Comparison of ENCODE assay signal across 29 cellular contexts in the genomic region with DNA sequence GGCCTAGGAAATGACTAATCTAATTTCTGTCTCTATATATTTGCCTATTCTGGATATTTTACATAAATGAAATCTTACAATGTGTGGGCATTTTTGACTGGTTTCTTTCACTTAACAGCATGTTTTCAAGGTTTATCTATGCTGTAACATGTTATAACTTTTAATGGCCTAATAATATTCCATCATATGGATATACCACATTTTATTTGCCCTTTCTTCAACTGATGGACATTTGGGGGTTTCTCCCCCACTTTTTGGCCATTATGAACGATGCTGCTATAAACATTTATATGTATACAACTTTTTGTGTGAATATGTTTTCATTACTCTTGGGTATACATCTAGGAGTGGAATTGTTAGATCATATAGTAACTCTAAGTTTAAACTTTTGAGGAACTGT.
A peak's percentile ranks its signal among the peaks of the same experiment; 100 is the strongest.
DNase-seq lines count a peak whose midpoint lies in the region; ATAC-seq and TF ChIP-seq lines count a peak whose summit lies in the region.
"Had no signal": no experiment of that assay in that cellular context is flagged by ENCODE, and none has a peak within 500 bp of the region (broad histone marks: within the 10 kb centered on the region; RNA-seq: fewer than 3 reads in every experiment).

No MANE protein-coding gene starts in this region.

- H3F3A ChIP-seq in SK-N-SH (replicated peaks; ENCODE audit: insufficient read depth) = peaks cover 3% of the 10 kb centered on the region

- H4K20me1 ChIP-seq in SK-N-SH (ENCODE audit: insufficient read depth) = no peaks in the 10 kb centered on the region
- H4K20me1 ChIP-seq: BLaER1; BLaER1 treated with 17β-estradiol and CSF1 and Interleukin-3, amounts not matched to agents 10 nM and 100 nM had no signal

- H3K4me1 ChIP-seq in SK-N-SH (ENCODE audit: control insufficient read depth in 1 of 2, insufficient read depth in 2 of 2, low read depth in 1 of 2, low read length in 1 of 2) (no peaks in the 10 kb centered on the region), HEK293 (ENCODE audit: control insufficient read depth, insufficient read depth, low read length) (no peaks in the 10 kb centered on the region)
- H3K4me1 ChIP-seq: A549; BLaER1; BLaER1 treated with 17β-estradiol and CSF1 and Interleukin-3, amounts not matched to agents 10 nM and 100 nM had no signal

- TF ChIP-seq EP300 in SK-N-SH (IDR thresholded peaks at IDR 0.05; ENCODE audit: borderline replicate concordance in 1 of 2, low read depth in 1 of 2, low read length in 1 of 2) = no peak

- TF ChIP-seq RAD21 in SK-N-SH (IDR thresholded peaks at IDR 0.05; ENCODE audit: low read length) = no peak

- H2AFZ ChIP-seq in SK-N-SH (ENCODE audit: low read depth) = no peak overlapping the region

- H3K36me3 ChIP-seq in SK-N-SH (replicated peaks in 1 of 2; ENCODE audit: control insufficient read depth in 1 of 2, insufficient read depth in 2 of 2, low read length in 1 of 2) (no peaks in the 10 kb centered on the region), HEK293 (ENCODE audit: control insufficient read depth in 2 of 2, insufficient read depth in 1 of 2, low read length in 2 of 2) (no peaks in the 10 kb centered on the region)
- H3K36me3 ChIP-seq: BE2C; BLaER1; BLaER1 treated with 17β-estradiol and CSF1 and Interleukin-3, amounts not matched to agents 10 nM and 100 nM had no signal

- H3K27me3 ChIP-seq in SK-N-SH (ENCODE audit: insufficient read depth) = no peaks in the 10 kb centered on the region
- H3K27me3 ChIP-seq: BE2C; BLaER1; BLaER1 treated with 17β-estradiol and CSF1 and Interleukin-3, amounts not matched to agents 10 nM and 100 nM had no signal

- POLR2A ChIA-PET in SK-N-SH (lab: Yijun Ruan, JAX) = no interaction called here
- POLR2A ChIA-PET in HEK293 (lab: Yijun Ruan, JAX) = no interaction called here

- CTCF ChIA-PET in SK-N-SH (lab: Yijun Ruan, JAX) (no interaction called here), HEK293 (lab: Yijun Ruan, JAX) (interaction anchor here (0.6 kb wide), 1 partner anchor 154 kb away, joined by 4 read pairs; no protein-coding TSS in a partner anchor)

- TF ChIP-seq CTCF in SK-N-SH (IDR thresholded peaks at IDR 0.05) = no peak
- TF ChIP-seq CTCF in HEK293 (tag by site-specific recombination; IDR thresholded peaks at IDR 0.05) = no peak

- H3K4me3 ChIP-seq in SK-N-SH (ENCODE audit: low read depth in 2 of 2, low read length in 1 of 2) (no peak overlapping the region), HEK293 (ENCODE audit: low read depth, low read length) (no peak overlapping the region)
- H3K4me3 ChIP-seq: A549; BLaER1; BLaER1 treated with 17β-estradiol and CSF1 and Interleukin-3, amounts not matched to agents 10 nM and 100 nM had no signal

- 54% methylated on average over 1 of the region's 1 CpG for WGBS in SK-N-SH (ENCODE audit: low lambda C conversion rate)

- ATAC-seq in SK-N-SH treated with all-trans-retinoic acid at 6 μM for 48 hours = no peak
- ATAC-seq: A549; CD8-positive, alpha-beta T cell had no signal

- DNase-seq in SK-N-SH (no peak), KBM-7 (no peak)
- DNase-seq: 8988T; ACHN; AML-193; BE2C; C1 segment of cervical spinal cord; Caco-2; Calu3; CD4-positive, alpha-beta memory T cell; CD4-positive, alpha-beta T cell; CD4-positive, CD25-positive, alpha-beta regulatory T cell; CD8-positive, alpha-beta memory T cell; CD8-positive, alpha-beta T cell; COR-L47; DMS 273 treated with DMSO at 0.1 percent for 48 hours; DMS153; DMS53; DMS79; DMS79 treated with DMSO at 0.1 percent for 48 hours; DND-41; EL had no signal

- in situ Hi-C loops in KBM-7 (cut with MboI; ENCODE audit: low pct_unique_long_range_greater_than_20kb, low sequenced_read_pairs) = no loop called here

- H3K27ac ChIP-seq in SK-N-SH (ENCODE audit: low read depth in 2 of 2, low read length in 1 of 2) (no peak overlapping the region), HEK293 (ENCODE audit: extremely low read depth, low read depth, low read length) (no peak overlapping the region)
- H3K27ac ChIP-seq: 22Rv1; A549; BLaER1; BLaER1 treated with 17β-estradiol and CSF1 and Interleukin-3, amounts not matched to agents 10 nM and 100 nM; C4-2B had no signal

- no peak overlapping the region for H3K4me2 ChIP-seq in SK-N-SH
- H3K4me2 ChIP-seq: A549; BLaER1; BLaER1 treated with 17β-estradiol and CSF1 and Interleukin-3, amounts not matched to agents 10 nM and 100 nM had no signal

- H3K9ac ChIP-seq in SK-N-SH = no peak overlapping the region
- H3K9ac ChIP-seq: BLaER1; BLaER1 treated with 17β-estradiol and CSF1 and Interleukin-3, amounts not matched to agents 10 nM and 100 nM had no signal

- H3K9me2 ChIP-seq in SK-N-SH = no peaks in the 10 kb centered on the region

- H3K9me3 ChIP-seq in SK-N-SH (no peaks in the 10 kb centered on the region), HEK293 (ENCODE audit: control insufficient read depth, insufficient read depth, low read depth, low read length) (no peaks in the 10 kb centered on the region)
- H3K9me3 ChIP-seq: A549, BE2C, BLaER1 had no signal

- no peaks in the 10 kb centered on the region for H3K79me2 ChIP-seq in SK-N-SH (ENCODE audit: insufficient read depth)

TF ChIP-seq in SK-N-SH treated with all-trans-retinoic acid at 6 μM for 48 hours, 23 proteins besides CTCF, POLR2A, EP300 and RAD21:
- TF ChIP-seq ZC3H10 (CRISPR knock-in tag; IDR thresholded peaks at IDR 0.05) = no peak
- peak; percentile 94 for TF ChIP-seq ZNF8 (CRISPR knock-in tag; IDR thresholded peaks at IDR 0.05)
- no peak for TF ChIP-seq BACH2 (CRISPR knock-in tag; IDR thresholded peaks at IDR 0.05; ENCODE audit: borderline replicate concordance)
- no peak for TF ChIP-seq ZNF565 (CRISPR knock-in tag; conservative IDR thresholded peaks at IDR 0.05; ENCODE audit: low read depth)
- TF ChIP-seq SNAI2 (CRISPR knock-in tag; IDR thresholded peaks at IDR 0.05) = no peak
- TF ChIP-seq, protein P1, sequence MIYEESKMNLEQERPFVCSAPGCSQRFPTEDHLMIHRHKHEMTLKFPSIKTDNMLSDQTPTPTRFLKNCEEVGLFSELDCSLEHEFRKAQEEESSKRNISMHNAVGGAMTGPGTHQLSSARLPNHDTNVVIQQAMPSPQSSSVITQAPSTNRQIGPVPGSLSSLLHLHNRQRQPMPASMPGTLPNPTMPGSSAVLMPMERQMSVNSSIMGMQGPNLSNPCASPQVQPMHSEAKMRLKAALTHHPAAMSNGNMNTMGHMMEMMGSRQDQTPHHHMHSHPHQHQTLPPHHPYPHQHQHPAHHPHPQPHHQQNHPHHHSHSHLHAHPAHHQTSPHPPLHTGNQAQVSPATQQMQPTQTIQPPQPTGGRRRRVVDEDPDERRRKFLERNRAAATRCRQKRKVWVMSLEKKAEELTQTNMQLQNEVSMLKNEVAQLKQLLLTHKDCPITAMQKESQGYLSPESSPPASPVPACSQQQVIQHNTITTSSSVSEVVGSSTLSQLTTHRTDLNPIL (CRISPR knock-in tag; IDR thresholded peaks at IDR 0.05; ENCODE audit: low read depth) = no peak

TF ChIP-seq in SK-N-SH, 30 proteins besides CTCF, POLR2A, EP300 and RAD21 (continues in another document):
- TF ChIP-seq SIN3A (IDR thresholded peaks at IDR 0.05; ENCODE audit: borderline replicate concordance, low read depth, low read length) = no peak
- TF ChIP-seq, protein P2, sequence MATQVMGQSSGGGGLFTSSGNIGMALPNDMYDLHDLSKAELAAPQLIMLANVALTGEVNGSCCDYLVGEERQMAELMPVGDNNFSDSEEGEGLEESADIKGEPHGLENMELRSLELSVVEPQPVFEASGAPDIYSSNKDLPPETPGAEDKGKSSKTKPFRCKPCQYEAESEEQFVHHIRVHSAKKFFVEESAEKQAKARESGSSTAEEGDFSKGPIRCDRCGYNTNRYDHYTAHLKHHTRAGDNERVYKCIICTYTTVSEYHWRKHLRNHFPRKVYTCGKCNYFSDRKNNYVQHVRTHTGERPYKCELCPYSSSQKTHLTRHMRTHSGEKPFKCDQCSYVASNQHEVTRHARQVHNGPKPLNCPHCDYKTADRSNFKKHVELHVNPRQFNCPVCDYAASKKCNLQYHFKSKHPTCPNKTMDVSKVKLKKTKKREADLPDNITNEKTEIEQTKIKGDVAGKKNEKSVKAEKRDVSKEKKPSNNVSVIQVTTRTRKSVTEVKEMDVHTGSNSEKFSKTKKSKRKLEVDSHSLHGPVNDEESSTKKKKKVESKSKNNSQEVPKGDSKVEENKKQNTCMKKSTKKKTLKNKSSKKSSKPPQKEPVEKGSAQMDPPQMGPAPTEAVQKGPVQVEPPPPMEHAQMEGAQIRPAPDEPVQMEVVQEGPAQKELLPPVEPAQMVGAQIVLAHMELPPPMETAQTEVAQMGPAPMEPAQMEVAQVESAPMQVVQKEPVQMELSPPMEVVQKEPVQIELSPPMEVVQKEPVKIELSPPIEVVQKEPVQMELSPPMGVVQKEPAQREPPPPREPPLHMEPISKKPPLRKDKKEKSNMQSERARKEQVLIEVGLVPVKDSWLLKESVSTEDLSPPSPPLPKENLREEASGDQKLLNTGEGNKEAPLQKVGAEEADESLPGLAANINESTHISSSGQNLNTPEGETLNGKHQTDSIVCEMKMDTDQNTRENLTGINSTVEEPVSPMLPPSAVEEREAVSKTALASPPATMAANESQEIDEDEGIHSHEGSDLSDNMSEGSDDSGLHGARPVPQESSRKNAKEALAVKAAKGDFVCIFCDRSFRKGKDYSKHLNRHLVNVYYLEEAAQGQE (IDR thresholded peaks at IDR 0.05; ENCODE audit: low read depth, low read length) = no peak

TF ChIP-seq in HEK293, 187 proteins besides CTCF, POLR2A, EP300 and RAD21 (continues in another document):
- TF ChIP-seq, protein P2 (tag by site-specific recombination; IDR thresholded peaks at IDR 0.05) = no peak
